Comparison of ENCODE assay signal across 14 cellular contexts in genomic region chr6:6841571-6841970, GRCh38.
DNase-seq lines count a peak whose midpoint lies in the region; ATAC-seq, FAIRE-seq and TF ChIP-seq lines count a peak whose summit lies in the region.
"Had no signal": no experiment of that assay in that cellular context is flagged by ENCODE, and none has a peak within 500 bp of the region (broad histone marks: within the 10 kb centered on the region; RNA-seq: fewer than 3 reads in every experiment).

No MANE protein-coding gene starts in this region.

- TF ChIP-seq CTCF in D721Med (IDR thresholded peaks at IDR 0.05; ENCODE audit: insufficient read depth, missing control alignments) (peak; percentile 19), RWPE2 (IDR thresholded peaks at IDR 0.05; ENCODE audit: poor library complexity, severe bottlenecking) (no peak), mucosa of descending colon (IDR thresholded peaks at IDR 0.05) (no peak), ascending aorta (IDR thresholded peaks at IDR 0.05) (no peak)

- H3K36me3 ChIP-seq in RWPE2 (ENCODE audit: low read depth), result no peaks in the 10 kb centered on the region
- no peaks in the 10 kb centered on the region for H3K36me3 ChIP-seq in mucosa of descending colon (ENCODE audit: low read depth)
- H3K36me3 ChIP-seq in ascending aorta, result no peaks in the 10 kb centered on the region
- H3K36me3 ChIP-seq: adrenal gland, BE2C, lower lobe of right lung had no signal

- H3K4me1 ChIP-seq in RWPE2 (ENCODE audit: insufficient read depth, poor library complexity, severe bottlenecking) (peaks cover 19% of the 10 kb centered on the region), mucosa of descending colon (ENCODE audit: low read depth) (no peaks in the 10 kb centered on the region), ascending aorta (no peaks in the 10 kb centered on the region)
- H3K4me1 ChIP-seq: BE2C had no signal

- peak overlapping the region; percentile 70 for H3K27ac ChIP-seq in RWPE2 (ENCODE audit: poor library complexity, severe bottlenecking)
- H3K27ac ChIP-seq in ascending aorta, result no peak overlapping the region
- H3K27ac ChIP-seq: adrenal gland, lower lobe of right lung had no signal

- H3K4me3 ChIP-seq in RWPE2 (ENCODE audit: severe bottlenecking) (no peak overlapping the region), mucosa of descending colon (no peak overlapping the region), ascending aorta (no peak overlapping the region)
- H3K4me3 ChIP-seq: adrenal gland, lower lobe of right lung had no signal

- DNase-seq in D721Med (ENCODE audit: insufficient read length, low spot score) (no peak), LHCN-M2 (ENCODE audit: low read depth) (peak; percentile 7), RWPE2 (ENCODE audit: low spot score) (no peak), mucosa of descending colon (peak in 1 of 3 donors; percentile 30), ascending aorta (ENCODE audit: low spot score in 2 of 2) (no peak)
- DNase-seq in effector CD4-positive, alpha-beta T cell, result no peak
- DNase-seq: activated CD8-positive, alpha-beta T cell treated with anti-CD3 and anti-CD28 coated beads, Interleukin-2, amount 10 ng/mL, durations not matched to agents 7 days and 5 days; adrenal gland; BE2C; lower lobe of right lung; NCI-H2029 treated with DMSO at 0.1 percent for 48 hours had no signal

- H3K9me3 ChIP-seq in RWPE2 (ENCODE audit: severe bottlenecking) (no peaks in the 10 kb centered on the region), mucosa of descending colon (no peaks in the 10 kb centered on the region), ascending aorta (peaks cover 0 to 4% of the 10 kb centered on the region in 2 donors)
- H3K9me3 ChIP-seq: adrenal gland, BE2C had no signal

- no peak for ATAC-seq in RWPE2 (ENCODE audit: low read depth)
- peak; percentile 44 for ATAC-seq in mucosa of descending colon
- ATAC-seq in GM18861 (IDR thresholded peaks at IDR 0.05; ENCODE audit: unreplicated experiment), result no peak
- ATAC-seq: activated CD8-positive, alpha-beta T cell treated with anti-CD3 and anti-CD28 coated beads, Interleukin-2, amount 10 ng/mL, durations not matched to agents 7 days and 5 days had no signal

- intact Hi-C loops in mucosa of descending colon (cut with DNase I, micrococcal nuclease) (no loop called here), ascending aorta (cut with DNase I) (no loop called here)

- H3K27me3 ChIP-seq in RWPE2 (ENCODE audit: insufficient read depth, poor library complexity, severe bottlenecking), result no peaks in the 10 kb centered on the region
- H3K27me3 ChIP-seq in ascending aorta, result no peaks in the 10 kb centered on the region
- H3K27me3 ChIP-seq: adrenal gland had no signal

- peak; percentile 21 for FAIRE-seq in D721Med (lab: Jason Lieb, UNC)
- FAIRE-seq: endothelial cell of umbilical vein, H1 had no signal
